ENCODE assay signal across 1 cellular context in the genomic region with DNA sequence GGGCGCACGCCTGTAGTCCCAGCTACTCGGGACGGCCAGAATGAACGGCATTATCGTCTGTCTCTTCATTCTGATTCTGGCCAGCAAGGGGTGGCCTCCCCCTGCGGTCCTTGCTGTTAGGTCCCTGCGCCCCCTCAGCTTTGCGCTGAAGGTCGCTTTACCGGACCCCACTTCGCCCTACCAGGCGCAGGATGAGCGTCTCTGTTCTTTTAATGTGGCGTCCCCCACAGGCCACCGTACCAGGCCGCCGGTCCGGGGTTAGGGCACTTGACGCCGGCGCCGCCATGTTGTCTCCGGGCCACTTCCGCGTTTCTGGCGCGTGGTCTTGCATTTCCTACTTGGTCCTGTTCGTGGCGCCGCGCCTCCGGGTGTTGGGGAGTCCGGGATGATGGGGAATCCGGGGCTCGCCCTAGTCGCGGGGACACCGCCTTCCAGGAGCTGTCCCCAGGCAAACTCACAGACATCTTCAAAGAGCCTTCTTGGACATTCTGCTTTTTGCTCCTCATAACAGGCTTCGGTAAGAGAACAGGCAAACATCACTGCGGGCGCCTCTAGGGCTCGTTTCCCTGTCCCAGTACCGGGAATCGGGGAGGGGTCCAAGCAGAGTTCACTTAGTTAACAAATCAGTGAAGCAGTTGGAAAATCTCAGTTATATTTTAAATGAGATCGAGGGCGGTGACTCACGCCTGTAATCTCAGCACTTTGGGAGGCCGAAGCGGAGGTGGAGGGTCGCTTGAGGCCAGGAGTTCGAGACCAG.
A peak's percentile ranks its signal among the peaks of the same experiment; 100 is the strongest.
TF ChIP-seq lines count a peak whose summit lies in the region.

No MANE protein-coding gene starts in this region.

TF ChIP-seq in K562, 482 proteins besides CTCF, POLR2A, EP300 and RAD21 (continued from another document and continues in another):
- TF ChIP-seq, protein P1, sequence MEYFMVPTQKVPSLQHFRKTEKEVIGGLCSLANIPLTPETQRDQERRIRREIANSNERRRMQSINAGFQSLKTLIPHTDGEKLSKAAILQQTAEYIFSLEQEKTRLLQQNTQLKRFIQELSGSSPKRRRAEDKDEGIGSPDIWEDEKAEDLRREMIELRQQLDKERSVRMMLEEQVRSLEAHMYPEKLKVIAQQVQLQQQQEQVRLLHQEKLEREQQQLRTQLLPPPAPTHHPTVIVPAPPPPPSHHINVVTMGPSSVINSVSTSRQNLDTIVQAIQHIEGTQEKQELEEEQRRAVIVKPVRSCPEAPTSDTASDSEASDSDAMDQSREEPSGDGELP (CRISPR knock-in tag; IDR thresholded peaks at IDR 0.05; ENCODE audit: borderline replicate concordance) = peak; percentile 97
- TF ChIP-seq RBM39 (optimal IDR thresholded peaks at IDR 0.05; ENCODE audit: low read depth, low read length) (no peak), IRF2 (CRISPR knock-in tag; IDR thresholded peaks at IDR 0.05) (no peak), KDM5B (IDR thresholded peaks at IDR 0.05; ENCODE audit: insufficient replicate concordance, low read depth, low read length) (peak; percentile 23), ASH1L (IDR thresholded peaks at IDR 0.05; ENCODE audit: borderline replicate concordance, low read depth, partially characterized antibody) (peak; percentile 63), ZNF518B (CRISPR knock-in tag; IDR thresholded peaks at IDR 0.05) (no peak), MNT (conservative IDR thresholded peaks at IDR 0.05) (peak; percentile 56 to 90), PHF20 (IDR thresholded peaks at IDR 0.05; ENCODE audit: partially characterized antibody) (peak; percentile 88), SMAD3 (CRISPR knock-in tag; conservative IDR thresholded peaks at IDR 0.05) (peak; percentile 36; the same call in 1 of the 2 replicates), TAF1 (IDR thresholded peaks at IDR 0.05; ENCODE audit: control insufficient read depth, extremely low read depth, insufficient read depth, low read length, severe bottlenecking) (no peak), SMC3 (conservative IDR thresholded peaks at IDR 0.05; ENCODE audit: insufficient read depth, low read depth, low read length) (peak; percentile 49), ZBTB12 (CRISPR knock-in tag; IDR thresholded peaks at IDR 0.05) (no peak), GABPB1 (CRISPR knock-in tag; IDR thresholded peaks at IDR 0.05) (peak; percentile 85), NRF1 (conservative IDR thresholded peaks at IDR 0.05 in 1 of 2, IDR thresholded peaks at IDR 0.05 in 1 of 2) (peak in 1 of 2 experiments; percentile 16; a peak in 1 of 4 replicates)
- TF ChIP-seq, protein P2, sequence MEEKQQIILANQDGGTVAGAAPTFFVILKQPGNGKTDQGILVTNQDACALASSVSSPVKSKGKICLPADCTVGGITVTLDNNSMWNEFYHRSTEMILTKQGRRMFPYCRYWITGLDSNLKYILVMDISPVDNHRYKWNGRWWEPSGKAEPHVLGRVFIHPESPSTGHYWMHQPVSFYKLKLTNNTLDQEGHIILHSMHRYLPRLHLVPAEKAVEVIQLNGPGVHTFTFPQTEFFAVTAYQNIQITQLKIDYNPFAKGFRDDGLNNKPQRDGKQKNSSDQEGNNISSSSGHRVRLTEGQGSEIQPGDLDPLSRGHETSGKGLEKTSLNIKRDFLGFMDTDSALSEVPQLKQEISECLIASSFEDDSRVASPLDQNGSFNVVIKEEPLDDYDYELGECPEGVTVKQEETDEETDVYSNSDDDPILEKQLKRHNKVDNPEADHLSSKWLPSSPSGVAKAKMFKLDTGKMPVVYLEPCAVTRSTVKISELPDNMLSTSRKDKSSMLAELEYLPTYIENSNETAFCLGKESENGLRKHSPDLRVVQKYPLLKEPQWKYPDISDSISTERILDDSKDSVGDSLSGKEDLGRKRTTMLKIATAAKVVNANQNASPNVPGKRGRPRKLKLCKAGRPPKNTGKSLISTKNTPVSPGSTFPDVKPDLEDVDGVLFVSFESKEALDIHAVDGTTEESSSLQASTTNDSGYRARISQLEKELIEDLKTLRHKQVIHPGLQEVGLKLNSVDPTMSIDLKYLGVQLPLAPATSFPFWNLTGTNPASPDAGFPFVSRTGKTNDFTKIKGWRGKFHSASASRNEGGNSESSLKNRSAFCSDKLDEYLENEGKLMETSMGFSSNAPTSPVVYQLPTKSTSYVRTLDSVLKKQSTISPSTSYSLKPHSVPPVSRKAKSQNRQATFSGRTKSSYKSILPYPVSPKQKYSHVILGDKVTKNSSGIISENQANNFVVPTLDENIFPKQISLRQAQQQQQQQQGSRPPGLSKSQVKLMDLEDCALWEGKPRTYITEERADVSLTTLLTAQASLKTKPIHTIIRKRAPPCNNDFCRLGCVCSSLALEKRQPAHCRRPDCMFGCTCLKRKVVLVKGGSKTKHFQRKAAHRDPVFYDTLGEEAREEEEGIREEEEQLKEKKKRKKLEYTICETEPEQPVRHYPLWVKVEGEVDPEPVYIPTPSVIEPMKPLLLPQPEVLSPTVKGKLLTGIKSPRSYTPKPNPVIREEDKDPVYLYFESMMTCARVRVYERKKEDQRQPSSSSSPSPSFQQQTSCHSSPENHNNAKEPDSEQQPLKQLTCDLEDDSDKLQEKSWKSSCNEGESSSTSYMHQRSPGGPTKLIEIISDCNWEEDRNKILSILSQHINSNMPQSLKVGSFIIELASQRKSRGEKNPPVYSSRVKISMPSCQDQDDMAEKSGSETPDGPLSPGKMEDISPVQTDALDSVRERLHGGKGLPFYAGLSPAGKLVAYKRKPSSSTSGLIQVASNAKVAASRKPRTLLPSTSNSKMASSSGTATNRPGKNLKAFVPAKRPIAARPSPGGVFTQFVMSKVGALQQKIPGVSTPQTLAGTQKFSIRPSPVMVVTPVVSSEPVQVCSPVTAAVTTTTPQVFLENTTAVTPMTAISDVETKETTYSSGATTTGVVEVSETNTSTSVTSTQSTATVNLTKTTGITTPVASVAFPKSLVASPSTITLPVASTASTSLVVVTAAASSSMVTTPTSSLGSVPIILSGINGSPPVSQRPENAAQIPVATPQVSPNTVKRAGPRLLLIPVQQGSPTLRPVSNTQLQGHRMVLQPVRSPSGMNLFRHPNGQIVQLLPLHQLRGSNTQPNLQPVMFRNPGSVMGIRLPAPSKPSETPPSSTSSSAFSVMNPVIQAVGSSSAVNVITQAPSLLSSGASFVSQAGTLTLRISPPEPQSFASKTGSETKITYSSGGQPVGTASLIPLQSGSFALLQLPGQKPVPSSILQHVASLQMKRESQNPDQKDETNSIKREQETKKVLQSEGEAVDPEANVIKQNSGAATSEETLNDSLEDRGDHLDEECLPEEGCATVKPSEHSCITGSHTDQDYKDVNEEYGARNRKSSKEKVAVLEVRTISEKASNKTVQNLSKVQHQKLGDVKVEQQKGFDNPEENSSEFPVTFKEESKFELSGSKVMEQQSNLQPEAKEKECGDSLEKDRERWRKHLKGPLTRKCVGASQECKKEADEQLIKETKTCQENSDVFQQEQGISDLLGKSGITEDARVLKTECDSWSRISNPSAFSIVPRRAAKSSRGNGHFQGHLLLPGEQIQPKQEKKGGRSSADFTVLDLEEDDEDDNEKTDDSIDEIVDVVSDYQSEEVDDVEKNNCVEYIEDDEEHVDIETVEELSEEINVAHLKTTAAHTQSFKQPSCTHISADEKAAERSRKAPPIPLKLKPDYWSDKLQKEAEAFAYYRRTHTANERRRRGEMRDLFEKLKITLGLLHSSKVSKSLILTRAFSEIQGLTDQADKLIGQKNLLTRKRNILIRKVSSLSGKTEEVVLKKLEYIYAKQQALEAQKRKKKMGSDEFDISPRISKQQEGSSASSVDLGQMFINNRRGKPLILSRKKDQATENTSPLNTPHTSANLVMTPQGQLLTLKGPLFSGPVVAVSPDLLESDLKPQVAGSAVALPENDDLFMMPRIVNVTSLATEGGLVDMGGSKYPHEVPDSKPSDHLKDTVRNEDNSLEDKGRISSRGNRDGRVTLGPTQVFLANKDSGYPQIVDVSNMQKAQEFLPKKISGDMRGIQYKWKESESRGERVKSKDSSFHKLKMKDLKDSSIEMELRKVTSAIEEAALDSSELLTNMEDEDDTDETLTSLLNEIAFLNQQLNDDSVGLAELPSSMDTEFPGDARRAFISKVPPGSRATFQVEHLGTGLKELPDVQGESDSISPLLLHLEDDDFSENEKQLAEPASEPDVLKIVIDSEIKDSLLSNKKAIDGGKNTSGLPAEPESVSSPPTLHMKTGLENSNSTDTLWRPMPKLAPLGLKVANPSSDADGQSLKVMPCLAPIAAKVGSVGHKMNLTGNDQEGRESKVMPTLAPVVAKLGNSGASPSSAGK (IDR thresholded peaks at IDR 0.05) = peak; percentile 81
- TF ChIP-seq, protein P3, sequence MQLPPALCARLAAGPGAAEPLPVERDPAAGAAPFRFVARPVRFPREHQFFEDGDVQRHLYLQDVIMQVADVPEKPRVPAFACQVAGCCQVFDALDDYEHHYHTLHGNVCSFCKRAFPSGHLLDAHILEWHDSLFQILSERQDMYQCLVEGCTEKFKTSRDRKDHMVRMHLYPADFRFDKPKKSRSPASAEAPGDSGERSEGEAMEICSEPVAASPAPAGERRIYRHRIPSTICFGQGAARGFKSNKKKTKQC (CRISPR knock-in tag; IDR thresholded peaks at IDR 0.05) = 0 out of 2 replicates have a peak, but pooled peaks have one; percentile 73
- TF ChIP-seq, protein P4, sequence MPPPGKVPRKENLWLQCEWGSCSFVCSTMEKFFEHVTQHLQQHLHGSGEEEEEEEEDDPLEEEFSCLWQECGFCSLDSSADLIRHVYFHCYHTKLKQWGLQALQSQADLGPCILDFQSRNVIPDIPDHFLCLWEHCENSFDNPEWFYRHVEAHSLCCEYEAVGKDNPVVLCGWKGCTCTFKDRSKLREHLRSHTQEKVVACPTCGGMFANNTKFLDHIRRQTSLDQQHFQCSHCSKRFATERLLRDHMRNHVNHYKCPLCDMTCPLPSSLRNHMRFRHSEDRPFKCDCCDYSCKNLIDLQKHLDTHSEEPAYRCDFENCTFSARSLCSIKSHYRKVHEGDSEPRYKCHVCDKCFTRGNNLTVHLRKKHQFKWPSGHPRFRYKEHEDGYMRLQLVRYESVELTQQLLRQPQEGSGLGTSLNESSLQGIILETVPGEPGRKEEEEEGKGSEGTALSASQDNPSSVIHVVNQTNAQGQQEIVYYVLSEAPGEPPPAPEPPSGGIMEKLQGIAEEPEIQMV (tag; conservative IDR thresholded peaks at IDR 0.05; ENCODE audit: low read depth) = 0 out of 2 replicates have a peak, but pooled peaks have one; percentile 19
- TF ChIP-seq, protein P5, sequence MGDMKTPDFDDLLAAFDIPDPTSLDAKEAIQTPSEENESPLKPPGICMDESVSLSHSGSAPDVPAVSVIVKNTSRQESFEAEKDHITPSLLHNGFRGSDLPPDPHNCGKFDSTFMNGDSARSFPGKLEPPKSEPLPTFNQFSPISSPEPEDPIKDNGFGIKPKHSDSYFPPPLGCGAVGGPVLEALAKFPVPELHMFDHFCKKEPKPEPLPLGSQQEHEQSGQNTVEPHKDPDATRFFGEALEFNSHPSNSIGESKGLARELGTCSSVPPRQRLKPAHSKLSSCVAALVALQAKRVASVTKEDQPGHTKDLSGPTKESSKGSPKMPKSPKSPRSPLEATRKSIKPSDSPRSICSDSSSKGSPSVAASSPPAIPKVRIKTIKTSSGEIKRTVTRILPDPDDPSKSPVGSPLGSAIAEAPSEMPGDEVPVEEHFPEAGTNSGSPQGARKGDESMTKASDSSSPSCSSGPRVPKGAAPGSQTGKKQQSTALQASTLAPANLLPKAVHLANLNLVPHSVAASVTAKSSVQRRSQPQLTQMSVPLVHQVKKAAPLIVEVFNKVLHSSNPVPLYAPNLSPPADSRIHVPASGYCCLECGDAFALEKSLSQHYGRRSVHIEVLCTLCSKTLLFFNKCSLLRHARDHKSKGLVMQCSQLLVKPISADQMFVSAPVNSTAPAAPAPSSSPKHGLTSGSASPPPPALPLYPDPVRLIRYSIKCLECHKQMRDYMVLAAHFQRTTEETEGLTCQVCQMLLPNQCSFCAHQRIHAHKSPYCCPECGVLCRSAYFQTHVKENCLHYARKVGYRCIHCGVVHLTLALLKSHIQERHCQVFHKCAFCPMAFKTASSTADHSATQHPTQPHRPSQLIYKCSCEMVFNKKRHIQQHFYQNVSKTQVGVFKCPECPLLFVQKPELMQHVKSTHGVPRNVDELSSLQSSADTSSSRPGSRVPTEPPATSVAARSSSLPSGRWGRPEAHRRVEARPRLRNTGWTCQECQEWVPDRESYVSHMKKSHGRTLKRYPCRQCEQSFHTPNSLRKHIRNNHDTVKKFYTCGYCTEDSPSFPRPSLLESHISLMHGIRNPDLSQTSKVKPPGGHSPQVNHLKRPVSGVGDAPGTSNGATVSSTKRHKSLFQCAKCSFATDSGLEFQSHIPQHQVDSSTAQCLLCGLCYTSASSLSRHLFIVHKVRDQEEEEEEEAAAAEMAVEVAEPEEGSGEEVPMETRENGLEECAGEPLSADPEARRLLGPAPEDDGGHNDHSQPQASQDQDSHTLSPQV (IDR thresholded peaks at IDR 0.05) = peak; percentile 84
